Comparison of ENCODE assay signal across 9 cellular contexts in genomic region chr20:53942121-53942816, GRCh38.
DNase-seq lines count a peak whose midpoint lies in the region; ATAC-seq and TF ChIP-seq lines count a peak whose summit lies in the region.
"Had no signal": no experiment of that assay in that cellular context is flagged by ENCODE, and none has a peak within 500 bp of the region (broad histone marks: within the 10 kb centered on the region; RNA-seq: fewer than 3 reads in every experiment).

No MANE protein-coding gene starts in this region.

- H3K9ac ChIP-seq in BLaER1 treated with 17β-estradiol and CSF1 and Interleukin-3, amounts not matched to agents 10 nM and 100 nM: peak overlapping the region in 1 of 11 experiments; percentile 66; a peak in 1 of 22 replicates
- peak overlapping the region; percentile 65 for H3K9ac ChIP-seq in OCI-LY3 (ENCODE audit: low read length)

- DNase-seq in kidney glomerular epithelial cell (lab: John Stamatoyannopoulos, UW): peak; percentile 32
- no peak for DNase-seq in T1000 (lab: John Stamatoyannopoulos, UW)
- no peak for DNase-seq in NAMALWA (ENCODE audit: low spot score)
- DNase-seq in NCI-H1417 (lab: John Stamatoyannopoulos, UW): no peak
- DNase-seq in GM19240 (ENCODE audit: insufficient read length, low spot score): no peak
- DNase-seq: NK-92 treated with Interleukin-12 subunit alpha and Interleukin-12 subunit beta, amount 100 ng/mL, for 24 hours had no signal

- no peaks in the 10 kb centered on the region for H3K9me3 ChIP-seq in BLaER1 treated with 17β-estradiol and CSF1 and Interleukin-3, amounts not matched to agents 10 nM and 100 nM (replicated peaks in 1 of 11)
- no peaks in the 10 kb centered on the region for H3K9me3 ChIP-seq in OCI-LY3 (ENCODE audit: insufficient read depth, low read length)

- no peak overlapping the region for H3K4me3 ChIP-seq in BLaER1 treated with 17β-estradiol and CSF1 and Interleukin-3, amounts not matched to agents 10 nM and 100 nM
- peak overlapping the region; percentile 52 for H3K4me3 ChIP-seq in OCI-LY3 (ENCODE audit: low read length)

- no peak; the same call in 1 of the 2 replicates for TF ChIP-seq CTCF in OCI-LY3 (IDR thresholded peaks at IDR 0.05; ENCODE audit: low read depth, low read length)

- ATAC-seq in GM21825 (IDR thresholded peaks at IDR 0.05; ENCODE audit: unreplicated experiment): peak; percentile 47

- H3K4me1 ChIP-seq in BLaER1 treated with 17β-estradiol and CSF1 and Interleukin-3, amounts not matched to agents 10 nM and 100 nM: peaks cover 49 to 70% (median 60%) of the 10 kb centered on the region in 10 experiments
- H3K4me1 ChIP-seq in OCI-LY3 (ENCODE audit: low read length): peaks cover 47% of the 10 kb centered on the region

- H3K27me3 ChIP-seq in BLaER1 treated with 17β-estradiol and CSF1 and Interleukin-3, amounts not matched to agents 10 nM and 100 nM: no peaks in the 10 kb centered on the region
- H3K27me3 ChIP-seq in OCI-LY3 (ENCODE audit: low read depth, low read length): peaks cover 2% of the 10 kb centered on the region; the same call in 1 of the 2 replicates

- H3K36me3 ChIP-seq in BLaER1 treated with 17β-estradiol and CSF1 and Interleukin-3, amounts not matched to agents 10 nM and 100 nM: no peaks in the 10 kb centered on the region
- H3K36me3 ChIP-seq in OCI-LY3 (replicated peaks; ENCODE audit: low read depth, low read length): no peaks in the 10 kb centered on the region

- H4K20me1 ChIP-seq in BLaER1 treated with 17β-estradiol and CSF1 and Interleukin-3, amounts not matched to agents 10 nM and 100 nM: no peaks in the 10 kb centered on the region
- H4K20me1 ChIP-seq in OCI-LY3 (ENCODE audit: insufficient read depth, low read length): no peaks in the 10 kb centered on the region

- H3K79me2 ChIP-seq in OCI-LY3 (ENCODE audit: low read length): no peaks in the 10 kb centered on the region

- peak overlapping the region in 9 of 11 experiments; percentile 21 to 86 (median 67); a peak in 15 of 22 replicates for H3K4me2 ChIP-seq in BLaER1 treated with 17β-estradiol and CSF1 and Interleukin-3, amounts not matched to agents 10 nM and 100 nM
- H3K4me2 ChIP-seq in OCI-LY3 (ENCODE audit: low read length): peak overlapping the region; percentile 81

- peak overlapping the region in 10 of 11 experiments; percentile 3 to 98 (median 79); a peak in 13 of 22 replicates for H3K27ac ChIP-seq in BLaER1 treated with 17β-estradiol and CSF1 and Interleukin-3, amounts not matched to agents 10 nM and 100 nM
- peak overlapping the region; percentile 80 for H3K27ac ChIP-seq in OCI-LY3 (ENCODE audit: low read length)

- peak overlapping the region; percentile 69 for H2AFZ ChIP-seq in OCI-LY3 (ENCODE audit: low read depth, low read length)
